Comparison of ENCODE assay signal across 9 cellular contexts in the genomic region with DNA sequence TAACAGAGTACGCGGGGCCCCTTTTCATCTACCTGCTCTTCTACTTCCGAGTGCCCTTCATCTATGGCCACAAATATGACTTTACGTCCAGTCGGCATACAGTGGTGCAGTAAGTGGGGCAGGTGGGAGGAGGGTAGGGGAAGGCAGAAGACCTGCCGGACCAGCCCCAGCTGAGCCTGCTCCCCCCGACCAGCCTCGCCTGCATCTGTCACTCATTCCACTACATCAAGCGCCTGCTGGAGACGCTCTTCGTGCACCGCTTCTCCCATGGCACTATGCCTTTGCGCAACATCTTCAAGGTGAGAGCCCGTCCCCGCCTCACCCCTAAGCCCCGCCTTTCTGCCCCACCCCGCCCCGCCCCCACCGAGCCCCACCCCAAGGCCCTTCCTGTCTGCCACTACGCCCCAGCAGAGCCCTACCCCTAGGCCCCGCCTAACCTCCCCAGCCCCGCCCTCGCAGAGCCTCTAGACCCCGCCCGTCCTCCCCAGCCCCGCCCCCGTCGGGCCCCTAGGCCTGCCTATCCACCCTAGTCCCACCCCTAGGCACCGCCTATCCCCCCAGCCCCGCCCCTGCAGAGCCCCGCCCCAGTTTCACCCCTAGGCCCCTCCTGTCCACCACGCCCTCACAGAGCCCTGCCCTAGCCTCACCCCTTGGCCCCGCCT. TPM values are rescaled to one million over a fixed set of nuclear protein-coding genes. Genes with fewer than 3 reads are reported as not detected.
DNase-seq lines count a peak whose midpoint lies in the region; ATAC-seq and TF ChIP-seq lines count a peak whose summit lies in the region.
"Had no signal": no experiment of that assay in that cellular context is flagged by ENCODE, and none has a peak within 500 bp of the region (broad histone marks: within the 10 kb centered on the region; RNA-seq: fewer than 3 reads in every experiment).

No MANE protein-coding gene starts in this region.

- H2BK15ac ChIP-seq in neuronal stem cell (ENCODE audit: low read length) = no peak overlapping the region

- no peak overlapping the region for H3K14ac ChIP-seq in neuronal stem cell (ENCODE audit: low read length)

- H3K9me3 Mint-ChIP-seq in MCF 10A (ENCODE audit: unreplicated experiment) (no peaks in the 10 kb centered on the region), osteocyte (ENCODE audit: unreplicated experiment) (no peaks in the 10 kb centered on the region)
- H3K9me3 Mint-ChIP-seq: brain had no signal

- intact Hi-C loops in OCI-LY7 (cut with micrococcal nuclease; ENCODE audit: unreplicated experiment) = no loop called here
- intact Hi-C loops in MCF 10A (cut with micrococcal nuclease) = no loop called here

- TF ChIP-seq EP300 in gastroesophageal sphincter (IDR thresholded peaks at IDR 0.05) = no peak

- H2BK120ac ChIP-seq in neuronal stem cell (ENCODE audit: low read depth, low read length) = no peak overlapping the region

- H4K91ac ChIP-seq in neuronal stem cell (ENCODE audit: low read depth, low read length, poor library complexity) = no peak overlapping the region

- H2AK5ac ChIP-seq in neuronal stem cell (ENCODE audit: low read depth, low read length) = no peak overlapping the region

- H3K27me3 ChIP-seq in neuronal stem cell (ENCODE audit: control insufficient read depth in 3 of 3, insufficient read depth in 3 of 3, low read depth in 1 of 3, low read length in 3 of 3) = no peaks in the 10 kb centered on the region
- H3K27me3 ChIP-seq in gastroesophageal sphincter = no peaks in the 10 kb centered on the region

- peak; percentile 74 for DNase-seq in ELR (ENCODE audit: low read depth)
- DNase-seq in OCI-LY7 (ENCODE audit: low spot score) = peak; percentile 90
- DNase-seq in MCF 10A (ENCODE audit: unreplicated experiment) = peak; percentile 81
- DNase-seq in neuronal stem cell (ENCODE audit: low spot score) = no peak
- no peak for DNase-seq in NOMO-1 treated with DMSO at 0.1 percent for 48 hours (lab: John Stamatoyannopoulos, UW; ENCODE audit: unreplicated experiment)
- no peak for DNase-seq in osteocyte (ENCODE audit: extremely low spot score, unreplicated experiment)

- no peak overlapping the region for H2BK5ac ChIP-seq in neuronal stem cell (ENCODE audit: low read length)

- BruUV-seq in OCI-LY7 (replicated peaks; lab: Mats Ljungman, UMichigan) (no TSS peak), MCF 10A (replicated peaks; lab: Mats Ljungman, UMichigan) (no TSS peak)

- no peak overlapping the region for H3K4me3 ChIP-seq in OCI-LY7 (ENCODE audit: low read depth, low read length, poor library complexity, severe bottlenecking)
- H3K4me3 ChIP-seq in neuronal stem cell (ENCODE audit: low read length in 2 of 2) = no peak overlapping the region
- no peak overlapping the region for H3K4me3 ChIP-seq in gastroesophageal sphincter

- H2AFZ ChIP-seq in OCI-LY7 (ENCODE audit: low read length) = no peak overlapping the region
- no peak overlapping the region for H2AFZ ChIP-seq in neuronal stem cell (ENCODE audit: low read length)

- WGBS in neuronal stem cell (ENCODE audit: extremely low coverage in 2 of 2, insufficient read length in 2 of 2, insufficient replicate concordance in 1 of 2), 2 donors = no CpG with 5 or more reads among the region's 33 CpGs
- 83% methylated on average over 12 of the region's 33 CpGs; no CpG with 5 or more reads in 1 of the 2 donors for WGBS in gastroesophageal sphincter (ENCODE audit: low coverage in 1 of 2), 2 donors

- no peaks in the 10 kb centered on the region for H3K9me2 ChIP-seq in OCI-LY7 (ENCODE audit: insufficient read depth, low read length)

- no peak for ATAC-seq in gastroesophageal sphincter
- ATAC-seq in HG02852 (IDR thresholded peaks at IDR 0.05; ENCODE audit: unreplicated experiment) = no peak

- no peak overlapping the region for H4K8ac ChIP-seq in neuronal stem cell (ENCODE audit: low read depth, low read length)

- POLR2A ChIA-PET in OCI-LY7 (lab: Charles Lee) = no interaction called here
- POLR2A ChIA-PET in MCF 10A (lab: Yijun Ruan, JAX) = interaction anchor here (0.7 kb wide), 1 partner anchor 46 kb away, joined by 3 read pairs; a partner anchor contains a TSS

- peaks cover 21% of the 10 kb centered on the region for H3K4me1 Mint-ChIP-seq in MCF 10A (ENCODE audit: insufficient read depth, unreplicated experiment)
- peaks cover 28% of the 10 kb centered on the region for H3K4me1 Mint-ChIP-seq in osteocyte (ENCODE audit: unreplicated experiment)

- H3K4me3 Mint-ChIP-seq in MCF 10A (ENCODE audit: unreplicated experiment) (no peak overlapping the region), osteocyte (ENCODE audit: unreplicated experiment) (no peak overlapping the region)
- H3K4me3 Mint-ChIP-seq: brain had no signal

- H3K36me3 ChIP-seq in OCI-LY7 (ENCODE audit: insufficient read depth, low read length) (peaks cover 54% of the 10 kb centered on the region), neuronal stem cell (replicated peaks in 1 of 2; ENCODE audit: control insufficient read depth in 2 of 2, insufficient read depth in 2 of 2, low read length in 2 of 2) (peaks cover 14 to 49% of the 10 kb centered on the region in 2 donors), gastroesophageal sphincter (peaks cover 0 to 55% of the 10 kb centered on the region in 2 donors)

- H3K27me3 Mint-ChIP-seq in MCF 10A (ENCODE audit: insufficient read depth, unreplicated experiment) (no peaks in the 10 kb centered on the region), osteocyte (ENCODE audit: unreplicated experiment) (no peaks in the 10 kb centered on the region)
- H3K27me3 Mint-ChIP-seq: brain had no signal

- CTCF ChIA-PET in OCI-LY7 (lab: Charles Lee; ENCODE audit: unreplicated experiment) (no interaction called here), MCF 10A (lab: Yijun Ruan, JAX) (no interaction called here)

- H3K36me3 Mint-ChIP-seq in MCF 10A (ENCODE audit: insufficient read depth, unreplicated experiment) = no peaks in the 10 kb centered on the region
- H3K36me3 Mint-ChIP-seq in osteocyte (ENCODE audit: unreplicated experiment) = peaks cover 15% of the 10 kb centered on the region

- H3K27ac ChIP-seq in OCI-LY7 (ENCODE audit: low read depth, low read length, poor library complexity, severe bottlenecking) (no peak overlapping the region), neuronal stem cell (replicated peaks; ENCODE audit: low read length) (no peak overlapping the region), gastroesophageal sphincter (no peak overlapping the region)

- peaks cover 22% of the 10 kb centered on the region for H3K79me1 ChIP-seq in neuronal stem cell (ENCODE audit: low read depth, low read length)

- TF ChIP-seq POLR2A in gastroesophageal sphincter (IDR thresholded peaks at IDR 0.05) = no peak

- H3K23ac ChIP-seq in neuronal stem cell (ENCODE audit: low read depth, low read length, poor library complexity) = no peak overlapping the region

- TF ChIP-seq CTCF in OCI-LY7 (conservative IDR thresholded peaks at IDR 0.05; ENCODE audit: low read length) = no peak
- no peak for TF ChIP-seq CTCF in MCF 10A (IDR thresholded peaks at IDR 0.05; ENCODE audit: unreplicated experiment)
- TF ChIP-seq CTCF in gastroesophageal sphincter (IDR thresholded peaks at IDR 0.05) = no peak
- no peak for TF ChIP-seq CTCF in osteocyte (IDR thresholded peaks at IDR 0.05)

- H3K9me3 ChIP-seq in OCI-LY7 (ENCODE audit: low read length) (no peaks in the 10 kb centered on the region), neuronal stem cell (replicated peaks in 1 of 2; ENCODE audit: control insufficient read depth in 2 of 2, insufficient read depth in 1 of 2, low read depth in 1 of 2, low read length in 2 of 2) (no peaks in the 10 kb centered on the region), gastroesophageal sphincter (no peaks in the 10 kb centered on the region)

- H4K20me1 ChIP-seq in OCI-LY7 (ENCODE audit: insufficient read depth, low read length) = no peaks in the 10 kb centered on the region

- H3K79me2 ChIP-seq in OCI-LY7 (ENCODE audit: insufficient read depth, low read depth, low read length) = peaks cover 12% of the 10 kb centered on the region; the same call in 1 of the 2 replicates

- H3K4ac ChIP-seq in neuronal stem cell (ENCODE audit: low read length) = no peak overlapping the region

- peaks cover 14% of the 10 kb centered on the region for H3K4me1 ChIP-seq in OCI-LY7 (ENCODE audit: insufficient read depth, low read length, poor library complexity, severe bottlenecking)
- peaks cover 3 to 11% of the 10 kb centered on the region in 2 donors for H3K4me1 ChIP-seq in neuronal stem cell (ENCODE audit: control insufficient read depth in 2 of 2, insufficient read depth in 1 of 2, low read depth in 1 of 2, low read length in 2 of 2)
- H3K4me1 ChIP-seq in gastroesophageal sphincter = peaks cover 0 to 49% (median under 1%) of the 10 kb centered on the region in 3 donors

- H3K4me2 ChIP-seq in OCI-LY7 (ENCODE audit: low read length) (no peak overlapping the region), neuronal stem cell (ENCODE audit: insufficient read depth, low read length, poor library complexity, severe bottlenecking) (no peak overlapping the region)

- H2BK12ac ChIP-seq in neuronal stem cell (ENCODE audit: low read length) = no peak overlapping the region

- no peak overlapping the region for H3K9ac ChIP-seq in neuronal stem cell (ENCODE audit: low read depth, low read length, poor library complexity)

- H3K18ac ChIP-seq in neuronal stem cell (ENCODE audit: low read length) = peak overlapping the region; percentile 71

- H3K27ac Mint-ChIP-seq in MCF 10A (ENCODE audit: low read depth, unreplicated experiment) (no peak overlapping the region), osteocyte (ENCODE audit: unreplicated experiment) (no peak overlapping the region)

RNA-seq across cellular contexts. Expression of a gene that starts 7.7 kb away (rescaled TPM):
- total RNA-seq in OCI-LY7 (2014; rRNA removed; shearing (Covaris generic)) = 282 and 301 TPM in 2 replicates
- total RNA-seq in OCI-LY7 (2022) (137 and 141 TPM in 2 replicates), MCF 10A (2022) (153 and 165 TPM in 2 replicates), gastroesophageal sphincter (100 to 1,000 TPM; 251 to 393 (median 330) TPM), osteocyte (149 and 158 TPM in 2 replicates)
- polyA plus RNA-seq in neuronal stem cell (2013, experiment 1 of 2) = 181 TPM
- 175 TPM for polyA plus RNA-seq in neuronal stem cell (2013, experiment 2 of 2)

RNA-seq across cellular contexts. Expression of a gene that starts 18.8 kb away (rescaled TPM):
- total RNA-seq in OCI-LY7 (2014; rRNA removed; shearing (Covaris generic)) = 45.7 and 51.1 TPM in 2 replicates
- total RNA-seq in OCI-LY7 (2022) = 22.5 and 27.4 TPM in 2 replicates
- total RNA-seq in MCF 10A (2022) = not detected in 2 replicates
- not detected for polyA plus RNA-seq in neuronal stem cell (2013, experiment 1 of 2)
- polyA plus RNA-seq in neuronal stem cell (2013, experiment 2 of 2) = not detected
- total RNA-seq in gastroesophageal sphincter = not detected
- total RNA-seq in osteocyte = not detected in 2 replicates

RNA-seq across cellular contexts. Expression of a gene that starts 34.7 kb away (rescaled TPM):
- 52.3 and 81.4 TPM in 2 replicates for total RNA-seq in OCI-LY7 (2014; rRNA removed; shearing (Covaris generic))
- total RNA-seq in OCI-LY7 (2022) (128 and 130 TPM in 2 replicates), MCF 10A (2022) (74.1 and 106 TPM in 2 replicates), gastroesophageal sphincter (10 to 100 TPM; 21.3 to 27.2 (median 24.3) TPM), osteocyte (136 and 139 TPM in 2 replicates)
- polyA plus RNA-seq in neuronal stem cell (2013, experiment 1 of 2) = 225 TPM
- polyA plus RNA-seq in neuronal stem cell (2013, experiment 2 of 2) = 213 TPM

RNA-seq across cellular contexts. Expression of a gene that starts 45.9 kb away (rescaled TPM):
- 62.9 and 76.7 TPM in 2 replicates for total RNA-seq in OCI-LY7 (2014; rRNA removed; shearing (Covaris generic))
- total RNA-seq in OCI-LY7 (2022) = 51.7 and 63.7 TPM in 2 replicates
- total RNA-seq in MCF 10A (2022) = 71.6 and 97.4 TPM in 2 replicates
- 49.6 TPM for polyA plus RNA-seq in neuronal stem cell (2013, experiment 1 of 2)
- polyA plus RNA-seq in neuronal stem cell (2013, experiment 2 of 2) = 49.2 TPM
- total RNA-seq in gastroesophageal sphincter = 10 to 100 TPM; 59.3 to 72.8 (median 68.2) TPM
- 80.0 and 84.6 TPM in 2 replicates for total RNA-seq in osteocyte

Comparison
In these comparisons a context has a peak if more than half of its experiments do, and no peak if none do; other contexts are left out.
1. DNase-seq: peak in ELR (single experiment), OCI-LY7 (single experiment) and MCF 10A (single experiment); none in neuronal stem cell (single experiment), NOMO-1 treated with DMSO at 0.1 percent for 48 hours (single experiment) and osteocyte (single experiment).
2. RNA of a gene that starts 18.8 kb away (total RNA-seq): 22.5 to 51.1 TPM in OCI-LY7; not detected in osteocyte, not detected in MCF 10A and not detected in gastroesophageal sphincter; every median in the first group is over 10 times any median in the second.